In the genomic region with DNA sequence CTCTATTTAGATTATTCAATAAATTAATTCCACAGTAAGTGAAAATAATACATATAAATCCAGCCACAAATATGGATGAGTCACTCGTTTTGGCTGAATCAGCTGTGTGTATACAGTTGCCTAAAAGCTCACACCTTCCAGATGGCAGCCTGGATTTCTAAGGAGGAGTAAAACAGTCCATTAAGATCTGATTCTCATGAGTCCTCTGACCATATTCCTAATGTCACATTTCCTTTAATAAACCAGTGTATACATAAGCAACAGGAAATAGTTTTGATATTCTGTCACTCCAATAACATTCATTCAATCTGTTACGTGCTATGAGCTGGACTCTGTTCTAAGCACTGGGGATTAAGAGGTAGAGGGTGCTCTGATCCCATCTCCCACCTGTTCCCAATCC, we compare ENCODE assay signal across 18 cellular contexts. TPM values are rescaled to one million over a fixed set of nuclear protein-coding genes. Genes with fewer than 3 reads are reported as not detected.
DNase-seq lines count a peak whose midpoint lies in the region; ATAC-seq, FAIRE-seq and TF ChIP-seq lines count a peak whose summit lies in the region.
"Had no signal": no experiment of that assay in that cellular context is flagged by ENCODE, and none has a peak within 500 bp of the region (broad histone marks: within the 10 kb centered on the region; RNA-seq: fewer than 3 reads in every experiment).

No MANE protein-coding gene starts in this region.

- intact Hi-C loops in IMR-90 (cut with micrococcal nuclease) (no loop called here), psoas muscle (cut with DNase I) (loop anchor here in 1 of 2 donors (5.0 kb wide), 1 partner anchor 73 kb away; no protein-coding TSS in a partner anchor), gastrocnemius medialis (cut with DNase I; ENCODE audit: low total_unique reads) (no loop called here), stomach (cut with DNase I; ENCODE audit: low total_unique reads) (no loop called here)

- no peak overlapping the region for H3K18ac ChIP-seq in IMR-90 (ENCODE audit: low read depth, low read length)

- H4K5ac ChIP-seq in IMR-90 (ENCODE audit: low read depth, low read length), result no peak overlapping the region

- H3K9me1 ChIP-seq in IMR-90 (ENCODE audit: insufficient read depth, low read length) (peaks cover 6% of the 10 kb centered on the region), keratinocyte (ENCODE audit: control insufficient read depth, extremely low read depth, insufficient read depth, low read length) (no peaks in the 10 kb centered on the region)

- H3K27ac ChIP-seq in IMR-90 (ENCODE audit: insufficient read depth, low read length) (no peak overlapping the region), keratinocyte (ENCODE audit: control insufficient read depth, insufficient read depth, low read length) (no peak overlapping the region), psoas muscle (no peak overlapping the region), gastrocnemius medialis (no peak overlapping the region), stomach (no peak overlapping the region)
- H3K27ac ChIP-seq: BLaER1 treated with 17β-estradiol and CSF1 and Interleukin-3, amounts not matched to agents 10 nM and 100 nM; heart left ventricle; lower lobe of right lung had no signal

- TF ChIP-seq CTCF in IMR-90 (conservative IDR thresholded peaks at IDR 0.05; ENCODE audit: low read depth, low read length) (no peak), cardiac fibroblast (IDR thresholded peaks at IDR 0.05; ENCODE audit: low read depth, low read length) (no peak), keratinocyte (optimal IDR thresholded peaks at IDR 0.05 in 1 of 3, IDR thresholded peaks at IDR 0.05 in 1 of 3, conservative IDR thresholded peaks at IDR 0.05 in 1 of 3; ENCODE audit: extremely low read depth in 1 of 3, insufficient read depth in 2 of 3, low read length in 3 of 3) (no peak), psoas muscle (IDR thresholded peaks at IDR 0.05) (no peak), gastrocnemius medialis (IDR thresholded peaks at IDR 0.05 in 4 of 5, conservative IDR thresholded peaks at IDR 0.05 in 1 of 5) (no peak), stomach (IDR thresholded peaks at IDR 0.05) (no peak)

- DNase-seq in AG08396 (ENCODE audit: low spot score) (peak; percentile 41), IMR-90 (peak; percentile 95), cardiac fibroblast (ENCODE audit: low read depth in 2 of 2) (peak; percentile 62 to 91), keratinocyte (ENCODE audit: low read depth, low spot score) (no peak), psoas muscle (no peak), GM12892 (ENCODE audit: insufficient read length) (no peak), gastrocnemius medialis (no peak), stomach (no peak)
- DNase-seq: activated CD4-positive, CD25-positive, alpha-beta regulatory T cell; activated CD8-positive, alpha-beta memory T cell treated with anti-CD3 and anti-CD28 coated beads, Interleukin-2, amount 50 U/mL, for 48 hours; activated naive CD8-positive, alpha-beta T cell treated with anti-CD3 and anti-CD28 coated beads for 36 hours; H9; heart left ventricle; lower lobe of right lung; stimulated activated CD8-positive, alpha-beta memory T cell treated with anti-CD3 and anti-CD28 coated beads, Interleukin-4, amount 100 ng/mL, for 48 hours had no signal

- H2BK15ac ChIP-seq in IMR-90 (ENCODE audit: low read depth, low read length), result no peak overlapping the region

- no peak overlapping the region for H3K4ac ChIP-seq in IMR-90 (ENCODE audit: low read depth, low read length)

- no TSS peak for BruUV-seq in IMR-90 (replicated peaks; lab: Mats Ljungman, UMichigan)

- H2BK20ac ChIP-seq in IMR-90 (ENCODE audit: low read depth, low read length), result no peak overlapping the region

- peak; percentile 90 for ATAC-seq in IMR-90 (ENCODE audit: low read depth)
- ATAC-seq in psoas muscle, result no peak
- ATAC-seq in gastrocnemius medialis, result no peak
- ATAC-seq: heart left ventricle, lower lobe of right lung had no signal

- no peaks in the 10 kb centered on the region for H3K79me1 ChIP-seq in IMR-90 (ENCODE audit: low read depth in 1 of 2, low read length in 2 of 2)

- no peak overlapping the region for H2AK5ac ChIP-seq in IMR-90 (ENCODE audit: low read depth, low read length)

- H3K23ac ChIP-seq in IMR-90 (ENCODE audit: low read depth, low read length), result no peak overlapping the region

- no peak overlapping the region for H4K91ac ChIP-seq in IMR-90 (ENCODE audit: insufficient read depth, low read depth, low read length)

- H3K14ac ChIP-seq in IMR-90 (replicated peaks; ENCODE audit: low read depth, low read length), result no peak overlapping the region

- H2AFZ ChIP-seq in IMR-90 (replicated peaks; ENCODE audit: low read length, poor library complexity) (no peak overlapping the region), keratinocyte (ENCODE audit: control insufficient read depth, low read length) (no peak overlapping the region)

- H3K56ac ChIP-seq in IMR-90 (ENCODE audit: extremely low read depth, insufficient read depth, low read length), result no peak overlapping the region

- WGBS in IMR-90 (ENCODE audit: extremely low coverage in 2 of 2, insufficient read length in 1 of 2), 2 experiments, result no CpG with 5 or more reads among the region's 2 CpGs
- 71 to 83% (median 77%) methylated on average over 2 of the region's 2 CpGs for WGBS in psoas muscle, 3 donors
- WGBS in stomach, 5 donors, result 65 to 78% (median 75%) methylated on average over 2 of the region's 2 CpGs

- in situ Hi-C loops in IMR-90 (cut with MboI; ENCODE audit: low sequenced_read_pairs), result loop anchor here (5.0 kb wide), 1 partner anchor 83 kb away; the partner anchor contains the start of gene IL26
- in situ Hi-C loops in gastrocnemius medialis (cut with MboI; ENCODE audit: low sequenced_read_pairs in 4 of 4), result loop anchor here (5.0 to 25.0 kb wide), 6 partner anchors 76 to 273 kb away; partner anchors contain the start of gene IL26 (in 2 of the 4)

- H3K4me2 ChIP-seq in IMR-90 (ENCODE audit: low read depth, low read length) (no peak overlapping the region), keratinocyte (ENCODE audit: control insufficient read depth, extremely low read depth, insufficient read depth, low read depth, low read length) (no peak overlapping the region)
- H3K4me2 ChIP-seq: BLaER1 treated with 17β-estradiol and CSF1 and Interleukin-3, amounts not matched to agents 10 nM and 100 nM had no signal

- H2BK120ac ChIP-seq in IMR-90 (ENCODE audit: low read depth, low read length), result peak overlapping the region; percentile 44; the same call in 1 of the 2 replicates

- no peak for TF ChIP-seq EP300 in stomach (IDR thresholded peaks at IDR 0.05)

- POLR2A ChIA-PET in IMR-90 (lab: Charles Lee; ENCODE audit: unreplicated experiment), result no interaction called here

- H3K4me1 ChIP-seq in IMR-90 (ENCODE audit: control insufficient read depth, insufficient read depth, low read length) (peaks cover 5% of the 10 kb centered on the region), keratinocyte (ENCODE audit: control insufficient read depth, extremely low read depth, insufficient read depth, low read length) (peaks cover 4% of the 10 kb centered on the region), psoas muscle (no peaks in the 10 kb centered on the region), gastrocnemius medialis (no peaks in the 10 kb centered on the region), stomach (no peaks in the 10 kb centered on the region)
- H3K4me1 ChIP-seq: BLaER1 treated with 17β-estradiol and CSF1 and Interleukin-3, amounts not matched to agents 10 nM and 100 nM; heart left ventricle; lower lobe of right lung had no signal

- TF ChIP-seq POLR2A in IMR-90 (IDR thresholded peaks at IDR 0.05; ENCODE audit: low read depth, low read length) (no peak), GM12892 (IDR thresholded peaks at IDR 0.05; ENCODE audit: low read depth, low read length) (no peak), gastrocnemius medialis (IDR thresholded peaks at IDR 0.05) (no peak), stomach (IDR thresholded peaks at IDR 0.05) (no peak)

- no peak overlapping the region for H2AK9ac ChIP-seq in IMR-90 (replicated peaks; ENCODE audit: low read depth, low read length, poor library complexity)

- H3K79me2 ChIP-seq in keratinocyte (ENCODE audit: control insufficient read depth, insufficient read depth, low read length), result no peaks in the 10 kb centered on the region

- CTCF ChIA-PET in IMR-90 (lab: Yijun Ruan, JAX), result no interaction called here

- H2BK5ac ChIP-seq in IMR-90 (ENCODE audit: low read depth, low read length, poor library complexity, severe bottlenecking), result no peak overlapping the region

- H4K20me1 ChIP-seq in IMR-90 (ENCODE audit: insufficient read depth, low read length), result no peaks in the 10 kb centered on the region
- no peaks in the 10 kb centered on the region for H4K20me1 ChIP-seq in keratinocyte (ENCODE audit: control insufficient read depth, extremely low read depth, insufficient read depth, low read length)
- H4K20me1 ChIP-seq: BLaER1 treated with 17β-estradiol and CSF1 and Interleukin-3, amounts not matched to agents 10 nM and 100 nM had no signal

- H3K9ac ChIP-seq in IMR-90 (ENCODE audit: low read depth, low read length) (no peak overlapping the region), keratinocyte (ENCODE audit: control insufficient read depth, extremely low read depth, insufficient read depth, low read length) (no peak overlapping the region)
- H3K9ac ChIP-seq: BLaER1 treated with 17β-estradiol and CSF1 and Interleukin-3, amounts not matched to agents 10 nM and 100 nM had no signal

- H3K36me3 ChIP-seq in IMR-90 (ENCODE audit: control insufficient read depth, insufficient read depth, low read length) (peaks cover 15% of the 10 kb centered on the region), keratinocyte (ENCODE audit: control insufficient read depth in 2 of 2, extremely low read depth in 1 of 2, insufficient read depth in 2 of 2, low read length in 2 of 2) (peaks cover 0 to 3% of the 10 kb centered on the region in 2 experiments), psoas muscle (ENCODE audit: insufficient read depth in 1 of 2, low read depth in 1 of 2) (peaks cover 7 to 69% of the 10 kb centered on the region in 2 donors), gastrocnemius medialis (peaks cover 7 to 52% of the 10 kb centered on the region in 2 donors), stomach (peaks cover 17 to 90% (median 81%) of the 10 kb centered on the region in 4 donors)

- no peaks in the 10 kb centered on the region for H3K27me3 ChIP-seq in IMR-90 (ENCODE audit: control insufficient read depth, insufficient read depth, low read length)
- no peaks in the 10 kb centered on the region for H3K27me3 ChIP-seq in keratinocyte (ENCODE audit: control insufficient read depth, extremely low read depth, insufficient read depth, low read length)
- no peaks in the 10 kb centered on the region for H3K27me3 ChIP-seq in psoas muscle (ENCODE audit: insufficient read depth in 3 of 3, low read length in 2 of 3)
- H3K27me3 ChIP-seq in gastrocnemius medialis, result no peaks in the 10 kb centered on the region
- no peaks in the 10 kb centered on the region for H3K27me3 ChIP-seq in stomach
- H3K27me3 ChIP-seq: BLaER1 treated with 17β-estradiol and CSF1 and Interleukin-3, amounts not matched to agents 10 nM and 100 nM; heart left ventricle had no signal

- no peak overlapping the region for H4K8ac ChIP-seq in IMR-90 (ENCODE audit: low read depth in 2 of 2, low read length in 2 of 2)

- H3K4me3 ChIP-seq in IMR-90 (ENCODE audit: insufficient read depth, low read depth, low read length), result no peak overlapping the region
- H3K4me3 ChIP-seq in cardiac fibroblast (replicated peaks in 1 of 2; ENCODE audit: low read depth in 2 of 2, low read length in 2 of 2), result no peak overlapping the region
- H3K4me3 ChIP-seq in keratinocyte (ENCODE audit: control insufficient read depth in 2 of 3, extremely low read depth in 1 of 3, insufficient read depth in 2 of 3, low read depth in 1 of 3, low read length in 3 of 3), result no peak overlapping the region
- no peak overlapping the region for H3K4me3 ChIP-seq in psoas muscle
- H3K4me3 ChIP-seq in gastrocnemius medialis, result no peak overlapping the region
- H3K4me3 ChIP-seq in stomach, result no peak overlapping the region
- H3K4me3 ChIP-seq: BLaER1 treated with 17β-estradiol and CSF1 and Interleukin-3, amounts not matched to agents 10 nM and 100 nM; heart left ventricle; lower lobe of right lung had no signal

- no peaks in the 10 kb centered on the region for H3K9me3 ChIP-seq in IMR-90 (ENCODE audit: control insufficient read depth, insufficient read depth, low read length)
- H3K9me3 ChIP-seq in keratinocyte (ENCODE audit: control insufficient read depth, low read depth, low read length), result no peaks in the 10 kb centered on the region
- no peaks in the 10 kb centered on the region for H3K9me3 ChIP-seq in psoas muscle
- H3K9me3 ChIP-seq in gastrocnemius medialis, result no peaks in the 10 kb centered on the region
- H3K9me3 ChIP-seq in stomach, result no peaks in the 10 kb centered on the region
- H3K9me3 ChIP-seq: heart left ventricle, lower lobe of right lung had no signal

- FAIRE-seq in keratinocyte (lab: Jason Lieb, UNC), result peak; percentile 26
- FAIRE-seq in GM12892 (lab: Jason Lieb, UNC), result no peak

- dilution Hi-C loops in IMR-90 (cut with HindIII; ENCODE audit: low sequenced_read_pairs, unreplicated experiment) (loop anchor here (25.0 kb wide), 1 partner anchor 98 kb away; no protein-coding TSS in a partner anchor), keratinocyte (cut with MboI; ENCODE audit: extremely low pct_ligation_motif_present, low sequenced_read_pairs) (loop anchor here (25.0 kb wide), 1 partner anchor 98 kb away; no protein-coding TSS in a partner anchor)

- TF ChIP-seq RAD21 in IMR-90 (IDR thresholded peaks at IDR 0.05; ENCODE audit: low read length), result no peak

RNA-seq across cellular contexts. Expression of gene MDM1, which starts 21.8 kb away (rescaled TPM):
- total RNA-seq in IMR-90 (2012; rRNA removed) (5.6 and 7.8 TPM in 2 replicates), psoas muscle (1 to 10 TPM; 1.7 to 3.5 (median 2.8) TPM), gastrocnemius medialis (1 to 10 TPM; 1.6 to 6.8 (median 3.4) TPM), stomach (10 to 100 TPM in 4 of 5 donors, 1 to 10 TPM in 1; 5.8 to 41.4 (median 17.4) TPM)
- polyA plus RNA-seq in IMR-90 (2012; rRNA removed) (4.8 and 5.7 TPM in 2 replicates), keratinocyte (2.9 to 7.5 TPM (median 4.6 TPM) in 3 replicates), psoas muscle (1 to 10 TPM; 3.6 to 9.8 (median 3.6) TPM), stomach (1 to 10 TPM; 3.9 to 9.0 (median 7.2) TPM)
- 0.52 and 0.65 TPM in 2 replicates for polyA plus RNA-seq in IMR-90 (2012; cell fraction: cytosol; rRNA removed)
- 4.1 and 33.0 TPM in 2 replicates for polyA plus RNA-seq in IMR-90 (2012; cell fraction: nucleus; rRNA removed; ENCODE audit: low replicate concordance)
- polyA plus RNA-seq in keratinocyte (2011; ENCODE audit: low read depth), result 10.8 TPM
- polyA plus RNA-seq in keratinocyte (2011; cell fraction: cytosol; rRNA removed), result 1.8 and 3.6 TPM in 2 replicates
- polyA plus RNA-seq in keratinocyte (2011; cell fraction: nucleus; rRNA removed), result 10.3 and 10.4 TPM in 2 replicates
- 2.1 TPM in 2 replicates for polyA plus RNA-seq in keratinocyte (2012; ENCODE audit: low replicate concordance)
- 0.36 to 3.7 TPM (median 2.3 TPM) in 3 replicates for polyA minus RNA-seq in keratinocyte
- polyA minus RNA-seq in keratinocyte (2011; cell fraction: cytosol; rRNA and poly(A)+ RNA removed), result 2.3 TPM
- polyA minus RNA-seq in keratinocyte (2011; cell fraction: nucleus; rRNA and poly(A)+ RNA removed), result 3.5 and 6.1 TPM in 2 replicates
- polyA plus RNA-seq in GM12892 (2012; ENCODE audit: missing spikeins), result 18.3 TPM

RNA-seq across cellular contexts. Expression of gene IL22, which starts 57.0 kb away (rescaled TPM):
- total RNA-seq in IMR-90 (2012; rRNA removed), result not detected in 2 replicates
- polyA plus RNA-seq in IMR-90 (2012; rRNA removed), result not detected in 2 replicates
- not detected in 2 replicates for polyA plus RNA-seq in IMR-90 (2012; cell fraction: cytosol; rRNA removed)
- not detected in 2 replicates for polyA plus RNA-seq in IMR-90 (2012; cell fraction: nucleus; rRNA removed; ENCODE audit: low replicate concordance)
- polyA plus RNA-seq in keratinocyte, result not detected in 3 replicates
- not detected for polyA plus RNA-seq in keratinocyte (2011; ENCODE audit: low read depth)
- not detected in 2 replicates for polyA plus RNA-seq in keratinocyte (2011; cell fraction: cytosol; rRNA removed)
- not detected in 2 replicates for polyA plus RNA-seq in keratinocyte (2011; cell fraction: nucleus; rRNA removed)
- polyA plus RNA-seq in keratinocyte (2012; ENCODE audit: low replicate concordance), result not detected in 2 replicates
- polyA minus RNA-seq in keratinocyte, result not detected in 3 replicates
- polyA minus RNA-seq in keratinocyte (2011; cell fraction: cytosol; rRNA and poly(A)+ RNA removed), result not detected
- polyA minus RNA-seq in keratinocyte (2011; cell fraction: nucleus; rRNA and poly(A)+ RNA removed), result not detected in 2 replicates
- total RNA-seq in psoas muscle, result not detected
- not detected for polyA plus RNA-seq in psoas muscle
- polyA plus RNA-seq in GM12892 (2012; ENCODE audit: missing spikeins), result not detected
- total RNA-seq in gastrocnemius medialis, result not detected
- not detected for total RNA-seq in stomach
- under 1 TPM in 1 of 3 donors, not detected in 2; 0.15 TPM for polyA plus RNA-seq in stomach
- total RNA-seq: dermis microvascular lymphatic vessel endothelial cell, H9, heart left ventricle, lower lobe of right lung, omental fat pad had no signal
- polyA plus RNA-seq: heart left ventricle had no signal

Comparison
In these comparisons a context has a peak if more than half of its experiments do, and no peak if none do; other contexts are left out.
1. DNase-seq: peak in AG08396 (single experiment), IMR-90 (single experiment) and cardiac fibroblast (2 of 2); none in keratinocyte (single experiment), psoas muscle (0 of 2), GM12892 (single experiment), gastrocnemius medialis (0 of 2) and stomach (single experiment).